In genomic region chr1:67052741-67053534, GRCh38 we compare ENCODE assay signal across 8 cellular contexts. TPM values are rescaled to one million over a fixed set of nuclear protein-coding genes. Genes with fewer than 3 reads are reported as not detected.
DNase-seq lines count a peak whose midpoint lies in the region; ATAC-seq and TF ChIP-seq lines count a peak whose summit lies in the region.

No MANE protein-coding gene starts in this region.

- peaks cover 28% of the 10 kb centered on the region for H3K36me3 Mint-ChIP-seq in activated CD4-positive, alpha-beta memory T cell treated with anti-CD3 and anti-CD28 coated beads, Interleukin-2, amount 10 ng/mL, durations not matched to agents 7 days and 5 days (ENCODE audit: low read depth)
- no peaks in the 10 kb centered on the region for H3K36me3 Mint-ChIP-seq in naive B cell

- WGBS in upper lobe of left lung, 2 donors = 6 to 7% methylated on average over 22 to 24 of the region's 25 CpGs

- H3K4me1 ChIP-seq in HAP-1 = peaks cover 7% of the 10 kb centered on the region; the same call in 1 of the 2 replicates
- peaks cover 6 to 11% (median 8%) of the 10 kb centered on the region in 4 donors for H3K4me1 ChIP-seq in upper lobe of left lung

- no peaks in the 10 kb centered on the region for H3K27me3 Mint-ChIP-seq in activated CD4-positive, alpha-beta memory T cell treated with anti-CD3 and anti-CD28 coated beads, Interleukin-2, amount 10 ng/mL, durations not matched to agents 7 days and 5 days
- H3K27me3 Mint-ChIP-seq in naive B cell = no peaks in the 10 kb centered on the region

- no peak for TF ChIP-seq EP300 in upper lobe of left lung (IDR thresholded peaks at IDR 0.05)

- peak overlapping the region; percentile 82 for H3K27ac Mint-ChIP-seq in activated CD4-positive, alpha-beta memory T cell treated with anti-CD3 and anti-CD28 coated beads, Interleukin-2, amount 10 ng/mL, durations not matched to agents 7 days and 5 days
- H3K27ac Mint-ChIP-seq in naive B cell = peak overlapping the region; percentile 4 to 96 (median 82)

- peak; percentile 69 for DNase-seq in NCI-H82 (lab: John Stamatoyannopoulos, UW)
- no peak for DNase-seq in NCI-H82 treated with DMSO at 0.1 percent for 48 hours (lab: John Stamatoyannopoulos, UW; ENCODE audit: unreplicated experiment)
- DNase-seq in HAP-1 (ENCODE audit: low spot score in 2 of 2) = peak; percentile 12 to 65
- peak; percentile 20 for DNase-seq in LoVo (ENCODE audit: low spot score)
- peak; percentile 31 for DNase-seq in activated CD4-positive, alpha-beta memory T cell treated with anti-CD3 and anti-CD28 coated beads, Interleukin-2, amount 10 ng/mL, durations not matched to agents 7 days and 5 days
- DNase-seq in fibroblast of gingiva (ENCODE audit: low read depth) = peak; percentile 37
- DNase-seq in naive B cell = peak; percentile 53
- peak in 1 of 2 donors; percentile 45 for DNase-seq in upper lobe of left lung

- H3K36me3 ChIP-seq in HAP-1 (replicated peaks) (peaks cover 21% of the 10 kb centered on the region), upper lobe of left lung (peaks cover 0 to 27% (median 2%) of the 10 kb centered on the region in 4 donors)

- H3K9me3 ChIP-seq in HAP-1 = no peaks in the 10 kb centered on the region
- no peaks in the 10 kb centered on the region for H3K9me3 ChIP-seq in upper lobe of left lung

- ATAC-seq in naive B cell (ENCODE audit: low read depth in 2 of 2) = no peak
- peak in 1 of 2 donors; percentile 45 for ATAC-seq in upper lobe of left lung (ENCODE audit: low FRiP score in 2 of 2)

- peak overlapping the region; percentile 81 for H3K4me3 Mint-ChIP-seq in activated CD4-positive, alpha-beta memory T cell treated with anti-CD3 and anti-CD28 coated beads, Interleukin-2, amount 10 ng/mL, durations not matched to agents 7 days and 5 days
- H3K4me3 Mint-ChIP-seq in naive B cell = peak overlapping the region; percentile 87 to 96 (median 94)

- in situ Hi-C loops in HAP-1 (cut with MboI; ENCODE audit: low sequenced_read_pairs) = no loop called here

- H3K27ac ChIP-seq in upper lobe of left lung = peak overlapping the region; percentile 92 to 98 (median 94)

- H3K27me3 ChIP-seq in HAP-1 (ENCODE audit: low read depth) (no peaks in the 10 kb centered on the region), upper lobe of left lung (no peaks in the 10 kb centered on the region)

- TF ChIP-seq CTCF in upper lobe of left lung (IDR thresholded peaks at IDR 0.05) = no peak

- TF ChIP-seq POLR2A in upper lobe of left lung (IDR thresholded peaks at IDR 0.05) = no peak

- H3K4me3 ChIP-seq in HAP-1 (peak overlapping the region; percentile 67), upper lobe of left lung (peak overlapping the region; percentile 62 to 92 (median 74))

- CTCF ChIA-PET in activated CD4-positive, alpha-beta memory T cell treated with anti-CD3 and anti-CD28 coated beads, Interleukin-2, amount 10 ng/mL, durations not matched to agents 7 days and 5 days (lab: Charles Lee) = interaction anchor here (1.1 to 7.5 kb wide), 6 partner anchors 57 to 286 kb away, joined by 3 to 45 read pairs (median 6); partner anchors contain the start of genes DNAI4 and MIER1

- peaks cover 31% of the 10 kb centered on the region for H3K4me1 Mint-ChIP-seq in activated CD4-positive, alpha-beta memory T cell treated with anti-CD3 and anti-CD28 coated beads, Interleukin-2, amount 10 ng/mL, durations not matched to agents 7 days and 5 days
- peaks cover 14 to 26% (median 21%) of the 10 kb centered on the region in 3 donors for H3K4me1 Mint-ChIP-seq in naive B cell

- POLR2A ChIA-PET in activated CD4-positive, alpha-beta memory T cell treated with anti-CD3 and anti-CD28 coated beads, Interleukin-2, amount 10 ng/mL, durations not matched to agents 7 days and 5 days (lab: Charles Lee) = interaction anchor here (0.6 to 2.9 kb wide), 23 partner anchors 9 to 871 kb away, joined by 3 to 23 read pairs (median 5); partner anchors contain the start of genes DNAI4, GADD45A, IL23R and MIER1

- no peaks in the 10 kb centered on the region for H3K9me3 Mint-ChIP-seq in activated CD4-positive, alpha-beta memory T cell treated with anti-CD3 and anti-CD28 coated beads, Interleukin-2, amount 10 ng/mL, durations not matched to agents 7 days and 5 days
- no peaks in the 10 kb centered on the region for H3K9me3 Mint-ChIP-seq in naive B cell

RNA-seq across cellular contexts. Expression of gene SLC35D1, which starts 1.0 kb away (rescaled TPM):
- 10 to 100 TPM; 14.2 to 15.7 TPM for total RNA-seq in activated CD4-positive, alpha-beta memory T cell treated with anti-CD3 and anti-CD28 coated beads, Interleukin-2, amount 10 ng/mL, durations not matched to agents 7 days and 5 days
- 1 to 10 TPM; 2.0 to 5.4 (median 4.7) TPM for polyA plus RNA-seq in naive B cell (ENCODE audit: low read depth in 6 of 6)
- 1 to 10 TPM; 1.4 to 8.6 (median 5.4) TPM for total RNA-seq in upper lobe of left lung
